8 cellular contexts compared by ENCODE assay signal in genomic region chr3:184314363-184314699, GRCh38. TPM values are rescaled to one million over a fixed set of nuclear protein-coding genes. Genes with fewer than 3 reads are reported as not detected.
DNase-seq lines count a peak whose midpoint lies in the region; ATAC-seq and TF ChIP-seq lines count a peak whose summit lies in the region.

EIF4G1 (plus strand) TSS chr3:184314606; CDS start chr3:184315797, 1,191 bp downstream.

- H3K9me3 ChIP-seq in prostate gland = no peaks in the 10 kb centered on the region

- peak within 1 kb of the TSS; percentile 59 to 67 for H3K4me3 ChIP-seq in prostate gland

- no peak for TF ChIP-seq CTCF in GM13977 (IDR thresholded peaks at IDR 0.05; ENCODE audit: extremely low read depth, insufficient read depth, missing control alignments)
- no peak for TF ChIP-seq CTCF in prostate gland (IDR thresholded peaks at IDR 0.05)

- TF ChIP-seq POLR2A in prostate gland (IDR thresholded peaks at IDR 0.05) = peak; percentile 71

- H3K27ac ChIP-seq in prostate gland = peak within 1 kb of the TSS; percentile 93 to 96

- peak; percentile 99 for DNase-seq in GM13977 (ENCODE audit: low spot score)
- peak; percentile 96 for DNase-seq in NCI-H146 treated with DMSO at 0.1 percent for 48 hours (lab: John Stamatoyannopoulos, UW; ENCODE audit: unreplicated experiment)
- peak; percentile 90 for DNase-seq in amniotic epithelial cell (ENCODE audit: low read depth)
- DNase-seq in left cardiac atrium = peak; percentile 96
- peak; percentile 93 for DNase-seq in prostate gland (ENCODE audit: low spot score)
- DNase-seq in ureter (ENCODE audit: low spot score) = peak; percentile 95

- WGBS in prostate gland = under 1% methylated on average over 37 of the region's 40 CpGs

- H3K27me3 ChIP-seq in prostate gland (replicated peaks; ENCODE audit: insufficient read depth) = no peaks in the 10 kb centered on the region

- intact Hi-C loops in T-helper 1 cell treated with Interleukin-12 subunit alpha and Interleukin-12 subunit beta and Interleukin-4 antibody, amounts not matched to agents 30 ng/mL and 1 ng/mL, for 36 hours (cut with micrococcal nuclease) = loop anchor here (1.0 to 10.0 kb wide), 12 partner anchors 15 to 1624 kb away; partner anchors contain the start of genes ABCC5, ABCF3, AP2M1 and EEF1AKMT4
- intact Hi-C loops in left cardiac atrium (cut with DNase I) (no loop called here), prostate gland (cut with DNase I) (loop anchor here (2.0 kb wide), 1 partner anchor 16 kb away; the partner anchor contains the start of gene PSMD2)

- in situ Hi-C loops in GM13977 (cut with MboI; ENCODE audit: low pct_unique_long_range_greater_than_20kb, low sequenced_read_pairs, unreplicated experiment) = no loop called here

- H3K4me1 ChIP-seq in prostate gland (replicated peaks) = peaks cover 14% of the 10 kb centered on the region

- ATAC-seq in HG02870 (IDR thresholded peaks at IDR 0.05; ENCODE audit: unreplicated experiment) = peak; percentile 82
- peak; percentile 90 to 93 for ATAC-seq in left cardiac atrium

- no peaks in the 10 kb centered on the region for H3K36me3 ChIP-seq in prostate gland

RNA-seq across cellular contexts. Expression of gene EIF4G1, which starts in this region (rescaled TPM):
- 387 and 410 TPM in 2 replicates for total RNA-seq in T-helper 1 cell treated with Interleukin-12 subunit alpha and Interleukin-12 subunit beta and Interleukin-4 antibody, amounts not matched to agents 30 ng/mL and 1 ng/mL, for 36 hours
- total RNA-seq in left cardiac atrium (100 to 1,000 TPM; 229 to 275 TPM), prostate gland (100 to 1,000 TPM; 331 to 370 TPM), ureter (351 TPM)

Comparison
In these comparisons a context has a peak if more than half of its experiments do, and no peak if none do; other contexts are left out.
1. Peak in every context shown above with its lines: DNase-seq, ATAC-seq, H3K4me3 ChIP-seq and H3K27ac ChIP-seq.
2. intact Hi-C loops: an anchor here in T-helper 1 cell treated with Interleukin-12 subunit alpha and Interleukin-12 subunit beta and Interleukin-4 antibody, amounts not matched to agents 30 ng/mL and 1 ng/mL, for 36 hours (1.0 to 10.0 kb wide) and prostate gland (2.0 kb wide); none called in left cardiac atrium.